In genomic region chr2:32627901-32628645, GRCh38 we compare ENCODE assay signal across 8 cellular contexts. TPM values are rescaled to one million over a fixed set of nuclear protein-coding genes. Genes with fewer than 3 reads are reported as not detected.
DNase-seq lines count a peak whose midpoint lies in the region; ATAC-seq and FAIRE-seq lines count a peak whose summit lies in the region.

TSS of gene TTC27 (plus strand) at chr2:32628050. CDS start at chr2:32628293, 243 bp downstream.

- no peaks in the 10 kb centered on the region for H3K9me3 Mint-ChIP-seq in activated CD4-positive, alpha-beta T cell treated with anti-CD3 and anti-CD28 coated beads for 36 hours (ENCODE audit: low read depth)

- peak within 1 kb of the TSS; percentile 92 for H3K4me3 Mint-ChIP-seq in activated CD4-positive, alpha-beta T cell treated with anti-CD3 and anti-CD28 coated beads for 36 hours

- DNase-seq in Ammon's horn (ENCODE audit: low spot score) (peak; percentile 97), GM19238 (ENCODE audit: insufficient read length, low spot score) (peak; percentile 90), NCI-H524 (lab: John Stamatoyannopoulos, UW) (peak; percentile 91 to 93), kidney tubule cell (ENCODE audit: low spot score) (peak; percentile 98)
- peak; percentile 97 for DNase-seq in activated CD4-positive, alpha-beta T cell treated with anti-CD3 and anti-CD28 coated beads for 36 hours
- peak; percentile 94 to 95 for DNase-seq in stimulated activated CD4-positive, alpha-beta T cell treated with anti-CD3 and anti-CD28 coated beads, Interleukin-1b, Interleukin-23, amount 100 ng/mL, for 4 hours (ENCODE audit: low read depth in 2 of 2)

- peak; percentile 99 for ATAC-seq in HG03442 (IDR thresholded peaks at IDR 0.05; ENCODE audit: unreplicated experiment)
- ATAC-seq in activated CD4-positive, alpha-beta T cell treated with anti-CD3 and anti-CD28 coated beads for 36 hours, result peak; percentile 99

- POLR2A ChIA-PET in activated CD4-positive, alpha-beta T cell treated with anti-CD3 and anti-CD28 coated beads for 36 hours (lab: Charles Lee), result interaction anchor here (0.5 to 0.6 kb wide), 2 partner anchors 10 to 18 kb away, joined by 3 to 9 read pairs; no protein-coding TSS in a partner anchor

- peak; percentile 5 for FAIRE-seq in colon (lab: Jason Lieb, UNC)

- no peaks in the 10 kb centered on the region for H3K27me3 Mint-ChIP-seq in activated CD4-positive, alpha-beta T cell treated with anti-CD3 and anti-CD28 coated beads for 36 hours

- CTCF ChIA-PET in activated CD4-positive, alpha-beta T cell treated with anti-CD3 and anti-CD28 coated beads for 36 hours (lab: Charles Lee), result interaction anchor here (0.7 kb wide), 1 partner anchor 229 kb away, joined by 3 read pairs; no protein-coding TSS in a partner anchor

- intact Hi-C loops in activated CD4-positive, alpha-beta T cell treated with anti-CD3 and anti-CD28 coated beads for 36 hours (cut with DNase I, micrococcal nuclease), result loop anchor here (1.0 to 5.0 kb wide), 12 partner anchors 31 to 971 kb away; partner anchors contain the start of genes BIRC6 (in 2 of the 2), FAM98A (in 2 of the 2), LTBP1 (in 1 of the 2) and MEMO1 (in 1 of the 2)

- peak within 1 kb of the TSS; percentile 93 for H3K27ac Mint-ChIP-seq in activated CD4-positive, alpha-beta T cell treated with anti-CD3 and anti-CD28 coated beads for 36 hours

- H3K36me3 Mint-ChIP-seq in activated CD4-positive, alpha-beta T cell treated with anti-CD3 and anti-CD28 coated beads for 36 hours (ENCODE audit: low read depth), result peaks cover 18% of the 10 kb centered on the region

- peaks cover 34% of the 10 kb centered on the region for H3K4me1 Mint-ChIP-seq in activated CD4-positive, alpha-beta T cell treated with anti-CD3 and anti-CD28 coated beads for 36 hours

RNA-seq across cellular contexts. Expression of gene TTC27, which starts in this region (rescaled TPM):
- 10 to 100 TPM; 32.7 to 33.7 TPM for total RNA-seq in activated CD4-positive, alpha-beta T cell treated with anti-CD3 and anti-CD28 coated beads for 36 hours

Comparison
In these comparisons a context has a peak if more than half of its experiments do, and no peak if none do; other contexts are left out.
1. Peak in every context shown above with its lines: DNase-seq and ATAC-seq.